ENCODE assay signal across 14 cellular contexts in genomic region chr16:69831212-69832123, GRCh38.
DNase-seq lines count a peak whose midpoint lies in the region; ATAC-seq lines count a peak whose summit lies in the region.
"Had no signal": no experiment of that assay in that cellular context is flagged by ENCODE, and none has a peak within 500 bp of the region (broad histone marks: within the 10 kb centered on the region; RNA-seq: fewer than 3 reads in every experiment).

No MANE protein-coding gene starts in this region.

- DNase-seq in EL (peak; percentile 12), amniotic epithelial cell (ENCODE audit: low read depth) (peak; percentile 36), iris pigment epithelial cell (ENCODE audit: low read depth) (peak; percentile 59)
- no peak for DNase-seq in stimulated activated naive CD4-positive, alpha-beta T cell (lab: John Stamatoyannopoulos, UW)
- DNase-seq: activated CD4-positive, CD25-positive, alpha-beta regulatory T cell; mesendoderm; NCI-H1105; NCI-H774; trophoblast cell had no signal

- peaks cover 8 to 31% (median 28%) of the 10 kb centered on the region in 5 donors for H3K4me1 ChIP-seq in subcutaneous abdominal adipose tissue (ENCODE audit: control insufficient read depth in 5 of 5, insufficient read depth in 5 of 5, low read length in 5 of 5)
- H3K4me1 ChIP-seq: prostate gland had no signal

- peaks cover 0 to 14% (median 0%) of the 10 kb centered on the region in 5 donors for H3K36me3 ChIP-seq in subcutaneous abdominal adipose tissue (ENCODE audit: control insufficient read depth in 5 of 5, insufficient read depth in 5 of 5, low read length in 5 of 5)
- H3K36me3 ChIP-seq: prostate gland had no signal

- H3K9me3 ChIP-seq in subcutaneous abdominal adipose tissue (ENCODE audit: control insufficient read depth in 5 of 5, low read length in 5 of 5), result no peaks in the 10 kb centered on the region
- H3K9me3 ChIP-seq: prostate gland had no signal

- peak overlapping the region; percentile 65 for H3K27ac ChIP-seq in subcutaneous abdominal adipose tissue (ENCODE audit: low read depth, low read length)
- H3K27ac ChIP-seq: prostate gland had no signal

- ATAC-seq in HG02870 (IDR thresholded peaks at IDR 0.05; ENCODE audit: unreplicated experiment) (no peak), HG02571 (IDR thresholded peaks at IDR 0.05; ENCODE audit: unreplicated experiment) (no peak), HG03460 (IDR thresholded peaks at IDR 0.05; ENCODE audit: unreplicated experiment) (no peak)

- no peak overlapping the region for H3K9ac ChIP-seq in subcutaneous abdominal adipose tissue (ENCODE audit: low read length in 5 of 5)

- no peaks in the 10 kb centered on the region for H3K27me3 ChIP-seq in subcutaneous abdominal adipose tissue (ENCODE audit: control insufficient read depth in 5 of 5, insufficient read depth in 4 of 5, low read length in 5 of 5)

- H3K4me3 ChIP-seq in subcutaneous abdominal adipose tissue (ENCODE audit: low read depth in 1 of 5, low read length in 5 of 5), result no peak overlapping the region
- H3K4me3 ChIP-seq: prostate gland had no signal

Comparison
In these comparisons a context has a peak if more than half of its experiments do, and no peak if none do; other contexts are left out.
1. DNase-seq: peak in EL (single experiment), amniotic epithelial cell (single experiment) and iris pigment epithelial cell (single experiment); none in stimulated activated naive CD4-positive, alpha-beta T cell (0 of 6).